8 cellular contexts compared by ENCODE assay signal in genomic region chr5:177425801-177426565, GRCh38. TPM values are rescaled to one million over a fixed set of nuclear protein-coding genes. Genes with fewer than 3 reads are reported as not detected.
DNase-seq lines count a peak whose midpoint lies in the region; ATAC-seq and TF ChIP-seq lines count a peak whose summit lies in the region.

No MANE protein-coding gene starts in this region.

- peak in 1 of 2 donors; percentile 50 for TF ChIP-seq POLR2A in vagina (IDR thresholded peaks at IDR 0.05)

- H3K27ac ChIP-seq in vagina, result peak overlapping the region; percentile 93

- H3K9me3 ChIP-seq in vagina, result no peaks in the 10 kb centered on the region

- peak; percentile 81 for ATAC-seq in GM18511 (IDR thresholded peaks at IDR 0.05; ENCODE audit: unreplicated experiment)
- peak; percentile 77 for ATAC-seq in HG03025 (IDR thresholded peaks at IDR 0.05; ENCODE audit: low FRiP score, unreplicated experiment)

- H3K4me1 ChIP-seq in vagina, result peaks cover 49% of the 10 kb centered on the region

- TF ChIP-seq CTCF in vagina (IDR thresholded peaks at IDR 0.05), result no peak

- peak overlapping the region; percentile 54 to 58 for H3K4me3 ChIP-seq in vagina

- intact Hi-C loops in vagina (cut with DNase I), result no loop called here

- no peaks in the 10 kb centered on the region for H3K27me3 ChIP-seq in vagina

- no peaks in the 10 kb centered on the region for H3K36me3 ChIP-seq in vagina

- peak; percentile 99 for DNase-seq in NCI-H2029 treated with DMSO at 0.1 percent for 48 hours (lab: John Stamatoyannopoulos, UW)
- peak; percentile 99 for DNase-seq in T1000 (lab: John Stamatoyannopoulos, UW)
- DNase-seq in astrocyte of the hippocampus (ENCODE audit: low read depth, low spot score), result peak; percentile 100
- DNase-seq in hepatic stellate cell (ENCODE audit: low spot score), result peak; percentile 100
- DNase-seq in putamen (ENCODE audit: low spot score), result peak; percentile 100
- DNase-seq in vagina (ENCODE audit: extremely low spot score in 2 of 2), result peak; percentile 100

RNA-seq across cellular contexts. Expression of gene GRK6, which starts 0.5 kb away (rescaled TPM):
- 28.7 TPM for total RNA-seq in vagina

RNA-seq across cellular contexts. Expression of gene F12, which starts 16.6 kb away (rescaled TPM):
- total RNA-seq in vagina, result 5.2 TPM

RNA-seq across cellular contexts. Expression of gene PRR7, which starts 20.6 kb away (rescaled TPM):
- 1.2 TPM for total RNA-seq in vagina

RNA-seq across cellular contexts. Expression of gene PFN3, which starts 25.5 kb away (rescaled TPM):
- total RNA-seq in vagina, result not detected

RNA-seq across cellular contexts. Expression of gene SLC34A1, which starts 41.7 kb away (rescaled TPM):
- not detected for total RNA-seq in vagina

Comparison
In these comparisons a context has a peak if more than half of its experiments do, and no peak if none do; other contexts are left out.
1. Peak in every context shown above with its lines: DNase-seq, ATAC-seq, H3K4me3 ChIP-seq and H3K27ac ChIP-seq.